Comparison of ENCODE assay signal across 26 cellular contexts in the genomic region with DNA sequence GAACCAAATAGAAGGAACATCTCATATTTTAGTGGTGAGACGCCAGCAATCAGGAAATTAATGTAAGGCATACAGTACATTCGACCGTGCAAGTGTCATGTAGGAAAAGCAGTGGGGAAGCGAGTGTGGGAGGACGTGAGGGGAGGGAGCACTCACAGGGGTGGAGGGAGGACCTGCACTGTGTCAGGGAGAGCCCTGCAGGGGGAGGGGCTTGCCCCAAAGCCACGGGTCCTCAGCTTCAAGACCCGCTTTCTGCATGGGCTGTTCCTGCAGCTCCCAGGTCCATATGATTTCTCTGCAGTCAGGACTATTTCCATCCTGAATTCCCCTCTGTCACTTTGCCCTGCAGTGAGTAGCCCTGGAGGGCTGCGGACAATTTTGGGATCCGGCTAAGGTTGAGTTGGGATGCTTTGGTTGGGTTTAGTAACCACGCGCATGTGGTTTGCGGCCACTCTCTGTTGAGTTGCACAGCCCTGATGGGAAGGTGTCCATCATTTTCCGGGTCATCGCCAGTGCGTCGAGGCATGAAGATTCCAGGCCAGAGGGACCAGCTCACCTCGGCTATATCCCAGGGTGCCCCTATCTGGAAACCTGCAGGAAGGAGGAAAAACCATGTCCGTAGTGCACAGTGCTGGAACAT.
"Had no signal": no experiment of that assay in that cellular context is flagged by ENCODE, and none has a peak within 500 bp of the region (broad histone marks: within the 10 kb centered on the region; RNA-seq: fewer than 3 reads in every experiment).

No MANE protein-coding gene starts in this region.

- H3K27me3 Mint-ChIP-seq: dendritic cell treated with granulocyte-macrophage colony-stimulating factor and Interleukin-4, amounts not matched to agents 40 ng/mL and 50 ng/mL, for 4 days had no signal

- H3K4me3 Mint-ChIP-seq: dendritic cell treated with granulocyte-macrophage colony-stimulating factor and Interleukin-4, amounts not matched to agents 40 ng/mL and 50 ng/mL, for 4 days; natural killer cell; neural crest cell had no signal

- H3K4me3 ChIP-seq: colonic mucosa, esophagus muscularis mucosa, gastroesophageal sphincter, heart left ventricle, hepatocyte, lower lobe of right lung, prostate gland, right atrium auricular region, smooth muscle cell, stomach, thyroid gland, uterus had no signal

- H3K36me3 ChIP-seq: colonic mucosa, esophagus muscularis mucosa, gastroesophageal sphincter, heart left ventricle, lower lobe of right lung, neutrophil, prostate gland, right atrium auricular region, stomach, thyroid gland, uterus had no signal

- H3K27me3 ChIP-seq: colonic mucosa, foreskin keratinocyte, hepatocyte, neutrophil, right atrium auricular region, stomach, thyroid gland, uterus had no signal

- H3K4me1 Mint-ChIP-seq: neural crest cell had no signal

- H3K9me3 Mint-ChIP-seq: dendritic cell treated with granulocyte-macrophage colony-stimulating factor and Interleukin-4, amounts not matched to agents 40 ng/mL and 50 ng/mL, for 4 days; neural crest cell had no signal

- H3K36me3 Mint-ChIP-seq: natural killer cell had no signal

- DNase-seq: colonic mucosa; effector CD8-positive, alpha-beta T cell; foreskin keratinocyte; heart left ventricle; left ventricle myocardium superior; lower lobe of right lung; natural killer cell; stimulated activated CD4-positive, alpha-beta T cell treated with anti-CD3 and anti-CD28 coated beads, Interleukin-12 subunit alpha, Interleukin-12 subunit beta, amount 100 ng/mL, for 4 hours; stimulated activated CD4-positive, alpha-beta T cell treated with anti-CD3 and anti-CD28 coated beads, Interleukin-1b, Interleukin-23, amount 100 ng/mL, for 48 hours; stimulated activated CD4-positive, alpha-beta T cell treated with anti-CD3 and anti-CD28 coated beads, Interleukin-4, amount 100 ng/mL, for 1 hour; stimulated activated CD8-positive, alpha-beta memory T cell treated with anti-CD3 and anti-CD28 coated beads, Interleukin-4, amount 100 ng/mL, for 48 hours; stimulated activated naive CD4-positive, alpha-beta T cell treated with Interleukin-2 at 50 U/mL for 16 hours; stomach; thyroid gland; trophoblast cell; uterus had no signal

- FAIRE-seq: endothelial cell of umbilical vein had no signal

- H3K27ac Mint-ChIP-seq: dendritic cell treated with granulocyte-macrophage colony-stimulating factor and Interleukin-4, amounts not matched to agents 40 ng/mL and 50 ng/mL, for 4 days; natural killer cell had no signal
